39 cellular contexts compared by ENCODE assay signal in genomic region chr2:149556452-149556851, GRCh38.
"Had no signal": no experiment of that assay in that cellular context is flagged by ENCODE, and none has a peak within 500 bp of the region (broad histone marks: within the 10 kb centered on the region; RNA-seq: fewer than 3 reads in every experiment).

No MANE protein-coding gene starts in this region.

- H3K4me3 Mint-ChIP-seq: activated CD4-positive, alpha-beta memory T cell treated with anti-CD3 and anti-CD28 coated beads, Interleukin-2, amount 10 ng/mL, durations not matched to agents 7 days and 5 days; activated CD4-positive, alpha-beta T cell treated with anti-CD3 and anti-CD28 coated beads for 36 hours; activated CD4-positive, alpha-beta T cell treated with anti-CD3 and anti-CD28 coated beads, Interleukin-2, amount 10 ng/mL, durations not matched to agents 7 days and 5 days; activated CD8-positive, alpha-beta memory T cell treated with anti-CD3 and anti-CD28 coated beads, Interleukin-2, amount 10 ng/mL, durations not matched to agents 7 days and 5 days; activated CD8-positive, alpha-beta T cell treated with anti-CD3 and anti-CD28 coated beads, Interleukin-2, amount 10 ng/mL, durations not matched to agents 7 days and 5 days; activated naive CD4-positive, alpha-beta T cell treated with anti-CD3 and anti-CD28 coated beads for 36 hours; activated naive CD8-positive, alpha-beta T cell treated with anti-CD3 and anti-CD28 coated beads for 36 hours; activated T-cell treated with anti-CD3 and anti-CD28 coated beads, Interleukin-2, amount 50 U/mL, for 24 hours; brain; central memory CD8-positive, alpha-beta T cell; T-helper 1 cell treated with Interleukin-12 subunit alpha and Interleukin-12 subunit beta and Interleukin-4 antibody, amounts not matched to agents 30 μg/mL and 1 μg/mL, for 36 hours; T-helper 2 cell treated with Interferon-gamma antibody and Interleukin-4, amounts not matched to agents 5 μg/mL and 100 μg/mL, for 36 hours; WTC11 had no signal

- DNase-seq: activated CD4-positive, alpha-beta memory T cell treated with anti-CD3 and anti-CD28 coated beads, Interleukin-2, amount 10 ng/mL, durations not matched to agents 7 days and 5 days; activated CD4-positive, alpha-beta T cell treated with anti-CD3 and anti-CD28 coated beads for 1 hour; activated CD4-positive, alpha-beta T cell treated with anti-CD3 and anti-CD28 coated beads for 36 hours; activated CD4-positive, alpha-beta T cell treated with anti-CD3 and anti-CD28 coated beads for 48 hours; activated CD4-positive, alpha-beta T cell treated with anti-CD3 and anti-CD28 coated beads, Interleukin-2, amount 10 ng/mL, durations not matched to agents 7 days and 5 days; activated CD4-positive, alpha-beta T cell treated with anti-CD3 and anti-CD28 coated beads, Interleukin-2, amount 50 U/mL, for 48 hours; activated CD4-positive, CD25-positive, alpha-beta regulatory T cell; activated CD8-positive, alpha-beta memory T cell treated with anti-CD3 and anti-CD28 coated beads for 24 hours; activated CD8-positive, alpha-beta memory T cell treated with anti-CD3 and anti-CD28 coated beads, Interleukin-2, amount 10 ng/mL, durations not matched to agents 7 days and 5 days; activated CD8-positive, alpha-beta memory T cell treated with anti-CD3 and anti-CD28 coated beads, Interleukin-2, amount 50 U/mL, for 48 hours; activated CD8-positive, alpha-beta T cell treated with anti-CD3 and anti-CD28 coated beads, Interleukin-2, amount 10 ng/mL, durations not matched to agents 7 days and 5 days; activated effector memory CD4-positive, alpha-beta T cell treated with Interleukin-2 at 50 U/mL for 16 hours; activated gamma-delta T cell treated with Interleukin-2 at 50 U/mL for 16 hours; activated naive CD4-positive, alpha-beta T cell; activated naive CD4-positive, alpha-beta T cell treated with anti-CD3 and anti-CD28 coated beads for 36 hours; activated naive CD4-positive, alpha-beta T cell treated with anti-CD3 and anti-CD28 coated beads, Interleukin-2, amount 50 U/mL, for 16 hours; activated naive CD8-positive, alpha-beta T cell treated with anti-CD3 and anti-CD28 coated beads for 36 hours; activated T-cell treated with anti-CD3 and anti-CD28 coated beads, Interleukin-2, amount 50 U/mL, for 24 hours; activated T-cell treated with anti-CD3 and anti-CD28 coated beads, Interleukin-2, amount 50 U/mL, for 48 hours; adrenal gland; amniotic stem cell; aorta; caudate nucleus; cerebellar nuclear complex; T-helper 1 cell; T-helper 2 cell; T-helper 9 cell; WERI-Rb-1 had no signal

- H3K9me3 Mint-ChIP-seq: activated CD4-positive, alpha-beta memory T cell treated with anti-CD3 and anti-CD28 coated beads, Interleukin-2, amount 10 ng/mL, durations not matched to agents 7 days and 5 days; activated CD4-positive, alpha-beta T cell treated with anti-CD3 and anti-CD28 coated beads, Interleukin-2, amount 10 ng/mL, durations not matched to agents 7 days and 5 days; activated naive CD4-positive, alpha-beta T cell treated with anti-CD3 and anti-CD28 coated beads for 36 hours; activated naive CD4-positive, alpha-beta T cell treated with anti-CD3 and anti-CD28 coated beads, Interleukin-2, amount 50 U/mL, for 72 hours; activated T-cell treated with anti-CD3 and anti-CD28 coated beads, Interleukin-2, amount 50 U/mL, for 24 hours; activated T-helper 2 cell treated with anti-CD3 and anti-CD28 coated beads, Interferon-gamma antibody, Interleukin-2, Interleukin-4, amounts not matched to agents 10 μg/mL and 5 μg/mL and 100 μg/mL, durations not matched to agents 14 hours and 24 hours and 36 hours; central memory CD8-positive, alpha-beta T cell; T-helper 1 cell treated with Interleukin-12 subunit alpha and Interleukin-12 subunit beta and Interleukin-4 antibody, amounts not matched to agents 30 μg/mL and 1 μg/mL, for 36 hours; T-helper 2 cell treated with Interferon-gamma antibody and Interleukin-4, amounts not matched to agents 5 μg/mL and 100 μg/mL, for 36 hours had no signal

- H3K27ac Mint-ChIP-seq: activated CD4-positive, alpha-beta memory T cell treated with anti-CD3 and anti-CD28 coated beads, Interleukin-2, amount 10 ng/mL, durations not matched to agents 7 days and 5 days; activated CD4-positive, alpha-beta T cell treated with anti-CD3 and anti-CD28 coated beads for 36 hours; activated CD4-positive, alpha-beta T cell treated with anti-CD3 and anti-CD28 coated beads, Interleukin-2, amount 10 ng/mL, durations not matched to agents 7 days and 5 days; activated CD8-positive, alpha-beta memory T cell treated with anti-CD3 and anti-CD28 coated beads, Interleukin-2, amount 10 ng/mL, durations not matched to agents 7 days and 5 days; activated CD8-positive, alpha-beta T cell treated with anti-CD3 and anti-CD28 coated beads, Interleukin-2, amount 10 ng/mL, durations not matched to agents 7 days and 5 days; activated naive CD4-positive, alpha-beta T cell treated with anti-CD3 and anti-CD28 coated beads for 36 hours; activated naive CD4-positive, alpha-beta T cell treated with anti-CD3 and anti-CD28 coated beads, Interleukin-2, amount 50 U/mL, for 72 hours; activated naive CD8-positive, alpha-beta T cell treated with anti-CD3 and anti-CD28 coated beads for 36 hours; activated T-cell treated with anti-CD3 and anti-CD28 coated beads, Interleukin-2, amount 50 U/mL, for 24 hours; activated T-helper 2 cell treated with anti-CD3 and anti-CD28 coated beads, Interferon-gamma antibody, Interleukin-2, Interleukin-4, amounts not matched to agents 10 μg/mL and 5 μg/mL and 100 μg/mL, durations not matched to agents 14 hours and 24 hours and 36 hours; brain; T-helper 1 cell treated with Interleukin-12 subunit alpha and Interleukin-12 subunit beta and Interleukin-4 antibody, amounts not matched to agents 30 μg/mL and 1 μg/mL, for 36 hours; T-helper 2 cell treated with Interferon-gamma antibody and Interleukin-4, amounts not matched to agents 5 μg/mL and 100 μg/mL, for 36 hours; WTC11 had no signal

- H3K9me3 ChIP-seq: adrenal gland had no signal

- FAIRE-seq: bronchial epithelial cell, TTC549 had no signal

- H3K36me3 Mint-ChIP-seq: activated CD8-positive, alpha-beta memory T cell treated with anti-CD3 and anti-CD28 coated beads, Interleukin-2, amount 10 ng/mL, durations not matched to agents 7 days and 5 days; activated naive CD4-positive, alpha-beta T cell treated with anti-CD3 and anti-CD28 coated beads, Interleukin-2, amount 50 U/mL, for 72 hours; activated naive CD8-positive, alpha-beta T cell treated with anti-CD3 and anti-CD28 coated beads for 36 hours; brain had no signal

- H3K27me3 ChIP-seq: adrenal gland, cardiac muscle cell had no signal

- H3K4me3 ChIP-seq: adrenal gland, cardiac muscle cell had no signal

- ATAC-seq: activated CD4-positive, alpha-beta T cell treated with anti-CD3 and anti-CD28 coated beads for 36 hours; activated CD4-positive, CD25-positive, alpha-beta regulatory T cell treated with anti-CD3 and anti-CD28 coated beads, Interleukin-2, amount 50 U/mL, for 24 hours; activated CD8-positive, alpha-beta memory T cell treated with anti-CD3 and anti-CD28 coated beads, Interleukin-2, amount 10 ng/mL, durations not matched to agents 7 days and 5 days; activated CD8-positive, alpha-beta T cell treated with anti-CD3 and anti-CD28 coated beads, Interleukin-2, amount 10 ng/mL, durations not matched to agents 7 days and 5 days; activated naive CD4-positive, alpha-beta T cell treated with anti-CD3 and anti-CD28 coated beads, Interleukin-2, amount 50 U/mL, for 72 hours; WTC11 had no signal

- H3K4me1 ChIP-seq: adrenal gland had no signal

- H3K4me1 Mint-ChIP-seq: activated CD4-positive, alpha-beta memory T cell treated with anti-CD3 and anti-CD28 coated beads, Interleukin-2, amount 10 ng/mL, durations not matched to agents 7 days and 5 days; activated CD4-positive, alpha-beta T cell treated with anti-CD3 and anti-CD28 coated beads for 36 hours; activated CD4-positive, alpha-beta T cell treated with anti-CD3 and anti-CD28 coated beads, Interleukin-2, amount 10 ng/mL, durations not matched to agents 7 days and 5 days; activated CD8-positive, alpha-beta memory T cell treated with anti-CD3 and anti-CD28 coated beads, Interleukin-2, amount 10 ng/mL, durations not matched to agents 7 days and 5 days; activated naive CD8-positive, alpha-beta T cell treated with anti-CD3 and anti-CD28 coated beads for 36 hours; brain; central memory CD8-positive, alpha-beta T cell; WTC11 had no signal

- H3K27ac ChIP-seq: adrenal gland, cardiac muscle cell, WERI-Rb-1 had no signal

- H3K36me3 ChIP-seq: adrenal gland, cardiac muscle cell, WERI-Rb-1 had no signal
